In the genomic region with DNA sequence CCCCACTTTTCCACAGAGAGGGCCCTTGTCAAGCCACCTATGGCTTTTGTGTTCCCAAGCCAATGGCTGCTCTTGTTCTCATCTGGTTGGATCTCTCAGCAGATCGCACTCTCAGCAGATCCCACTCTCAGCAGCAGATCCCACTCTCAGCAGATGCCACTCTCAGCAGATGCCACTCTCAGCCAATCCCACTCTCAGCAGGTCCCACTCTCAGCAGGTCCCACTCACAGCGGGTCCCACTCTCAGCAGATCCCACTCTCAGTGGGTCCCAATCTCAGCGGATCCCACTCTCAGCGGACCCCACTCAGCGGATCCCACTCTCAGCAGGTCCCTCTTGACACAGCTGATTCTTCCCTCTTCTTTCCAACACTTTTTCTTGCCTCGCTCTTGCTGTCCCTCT, we compare ENCODE assay signal across 32 cellular contexts. TPM values are rescaled to one million over a fixed set of nuclear protein-coding genes. Genes with fewer than 3 reads are reported as not detected.
"Had no signal": no experiment of that assay in that cellular context is flagged by ENCODE, and none has a peak within 500 bp of the region (broad histone marks: within the 10 kb centered on the region; RNA-seq: fewer than 3 reads in every experiment).

No MANE protein-coding gene starts in this region.

- H3K4me3 ChIP-seq: Peyer's patch, SJSA1 had no signal

- H3K27ac ChIP-seq: brain microvascular endothelial cell, KMS-11, Peyer's patch, SJSA1 had no signal

- H3K4me3 Mint-ChIP-seq: activated CD4-positive, alpha-beta T cell treated with anti-CD3 and anti-CD28 coated beads, Interleukin-2, amount 10 ng/mL, durations not matched to agents 24 days and 14 days; activated CD8-positive, alpha-beta T cell treated with anti-CD3 and anti-CD28 coated beads for 36 hours; activated naive CD4-positive, alpha-beta T cell treated with anti-CD3 and anti-CD28 coated beads, Interleukin-2, amount 10 ng/mL, durations not matched to agents 7 days and 5 days; activated naive CD8-positive, alpha-beta T cell treated with anti-CD3 and anti-CD28 coated beads for 36 hours; activated T-cell treated with anti-CD3 and anti-CD28 coated beads, Interleukin-2, amount 50 U/mL, for 4 hours; activated T-helper 1 cell treated with anti-CD3 and anti-CD28 coated beads, Interleukin-12 subunit alpha, Interleukin-12 subunit beta, Interleukin-2, Interleukin-4 antibody, amounts not matched to agents 30 ng/mL and 10 ng/mL and 1 ng/mL, durations not matched to agents 14 hours and 24 hours and 36 hours; T-helper 1 cell treated with Interleukin-12 subunit alpha and Interleukin-12 subunit beta and Interleukin-4 antibody, amounts not matched to agents 30 μg/mL and 1 μg/mL, for 36 hours; T-helper 2 cell treated with Interferon-gamma antibody and Interleukin-4, amounts not matched to agents 5 μg/mL and 100 μg/mL, for 36 hours had no signal

- H3K27me3 ChIP-seq: brain microvascular endothelial cell, Peyer's patch, SJSA1 had no signal

- H3K36me3 ChIP-seq: brain microvascular endothelial cell, SJSA1 had no signal

- H3K9ac ChIP-seq: KMS-11, SK-N-SH had no signal

- H3K4me2 ChIP-seq: KMS-11, SK-N-SH had no signal

- H3K9me3 ChIP-seq: Peyer's patch, SJSA1, SK-N-SH had no signal

- H3K27ac Mint-ChIP-seq: activated CD4-positive, alpha-beta T cell treated with anti-CD3 and anti-CD28 coated beads, Interleukin-2, amount 10 ng/mL, durations not matched to agents 24 days and 14 days; activated CD8-positive, alpha-beta T cell treated with anti-CD3 and anti-CD28 coated beads for 36 hours; activated naive CD4-positive, alpha-beta T cell treated with anti-CD3 and anti-CD28 coated beads, Interleukin-2, amount 10 ng/mL, durations not matched to agents 7 days and 5 days; activated naive CD8-positive, alpha-beta T cell treated with anti-CD3 and anti-CD28 coated beads for 36 hours; activated T-helper 1 cell treated with anti-CD3 and anti-CD28 coated beads, Interleukin-12 subunit alpha, Interleukin-12 subunit beta, Interleukin-2, Interleukin-4 antibody, amounts not matched to agents 30 ng/mL and 10 ng/mL and 1 ng/mL, durations not matched to agents 14 hours and 24 hours and 36 hours; T-helper 1 cell treated with Interleukin-12 subunit alpha and Interleukin-12 subunit beta and Interleukin-4 antibody, amounts not matched to agents 30 μg/mL and 1 μg/mL, for 36 hours; T-helper 2 cell treated with Interferon-gamma antibody and Interleukin-4, amounts not matched to agents 5 μg/mL and 100 μg/mL, for 36 hours had no signal

- FAIRE-seq: TTC549 had no signal

- H3K4me1 Mint-ChIP-seq: activated naive CD8-positive, alpha-beta T cell treated with anti-CD3 and anti-CD28 coated beads for 36 hours had no signal

- DNase-seq: activated CD4-positive, alpha-beta T cell treated with anti-CD3 and anti-CD28 coated beads, Interleukin-2, amount 10 ng/mL, durations not matched to agents 24 days and 14 days; activated CD4-positive, alpha-beta T cell treated with anti-CD3 and anti-CD28 coated beads, Interleukin-2, amount 50 U/mL, for 4 hours; activated CD8-positive, alpha-beta memory T cell treated with anti-CD3 and anti-CD28 coated beads, Interleukin-2, amount 50 U/mL, for 4 hours; activated CD8-positive, alpha-beta T cell treated with anti-CD3 and anti-CD28 coated beads for 36 hours; activated gamma-delta T cell treated with Interleukin-2 at 50 U/mL for 16 hours; activated naive CD4-positive, alpha-beta T cell treated with anti-CD3 and anti-CD28 coated beads, Interleukin-2, amount 10 ng/mL, durations not matched to agents 7 days and 5 days; activated naive CD8-positive, alpha-beta T cell treated with anti-CD3 and anti-CD28 coated beads for 36 hours; activated T-cell treated with anti-CD3 and anti-CD28 coated beads for 4 hours; activated T-cell treated with anti-CD3 and anti-CD28 coated beads, Interleukin-2, amount 50 U/mL, for 4 hours; amniotic stem cell; aorta; brain microvascular endothelial cell; MM.1S; MV-4-11; NCI-H1092; NCI-H1436 treated with DMSO at 0.1 percent for 48 hours; NCI-H1694 treated with DMSO at 0.1 percent for 48 hours; NCI-H2029; NCI-H345; NCI-H524 treated with DMSO at 0.1 percent for 48 hours; NK-92 treated with Interleukin-12 subunit alpha and Interleukin-12 subunit beta, amount 100 ng/mL, for 24 hours; PC-3; Peyer's patch; RPMI8226; SHP77 treated with DMSO at 0.1 percent for 48 hours; SK-N-SH had no signal

- H3K36me3 Mint-ChIP-seq: activated naive CD4-positive, alpha-beta T cell treated with anti-CD3 and anti-CD28 coated beads, Interleukin-2, amount 10 ng/mL, durations not matched to agents 7 days and 5 days; activated naive CD8-positive, alpha-beta T cell treated with anti-CD3 and anti-CD28 coated beads for 36 hours had no signal

- H3K9me3 Mint-ChIP-seq: activated CD4-positive, alpha-beta T cell treated with anti-CD3 and anti-CD28 coated beads, Interleukin-2, amount 10 ng/mL, durations not matched to agents 24 days and 14 days; activated CD8-positive, alpha-beta T cell treated with anti-CD3 and anti-CD28 coated beads for 36 hours; activated naive CD4-positive, alpha-beta T cell treated with anti-CD3 and anti-CD28 coated beads, Interleukin-2, amount 10 ng/mL, durations not matched to agents 7 days and 5 days; activated naive CD8-positive, alpha-beta T cell treated with anti-CD3 and anti-CD28 coated beads for 36 hours; activated T-cell treated with anti-CD3 and anti-CD28 coated beads, Interleukin-2, amount 50 U/mL, for 4 hours; activated T-helper 1 cell treated with anti-CD3 and anti-CD28 coated beads, Interleukin-12 subunit alpha, Interleukin-12 subunit beta, Interleukin-2, Interleukin-4 antibody, amounts not matched to agents 30 ng/mL and 10 ng/mL and 1 ng/mL, durations not matched to agents 14 hours and 24 hours and 36 hours; T-helper 1 cell treated with Interleukin-12 subunit alpha and Interleukin-12 subunit beta and Interleukin-4 antibody, amounts not matched to agents 30 μg/mL and 1 μg/mL, for 36 hours; T-helper 2 cell treated with Interferon-gamma antibody and Interleukin-4, amounts not matched to agents 5 μg/mL and 100 μg/mL, for 36 hours had no signal

- H3K27me3 Mint-ChIP-seq: activated CD8-positive, alpha-beta T cell treated with anti-CD3 and anti-CD28 coated beads for 36 hours; activated naive CD8-positive, alpha-beta T cell treated with anti-CD3 and anti-CD28 coated beads for 36 hours had no signal

- H3K4me1 ChIP-seq: Peyer's patch, SJSA1 had no signal

RNA-seq across cellular contexts. Expression of a gene that starts 59.3 kb away (rescaled TPM):
- total RNA-seq: SJSA1 had no signal
